ENCODE assay signal across 26 cellular contexts in genomic region chrX:140524556-140524955, GRCh38. TPM values are rescaled to one million over a fixed set of nuclear protein-coding genes. Genes with fewer than 3 reads are reported as not detected.
DNase-seq lines count a peak whose midpoint lies in the region; ATAC-seq and TF ChIP-seq lines count a peak whose summit lies in the region.
"Had no signal": no experiment of that assay in that cellular context is flagged by ENCODE, and none has a peak within 500 bp of the region (broad histone marks: within the 10 kb centered on the region; RNA-seq: fewer than 3 reads in every experiment).

No MANE protein-coding gene starts in this region.

- CTCF ChIA-PET in WTC11 (lab: Charles Lee): interaction anchor here (2.4 kb wide), 1 partner anchor 17 kb away, joined by 9 read pairs; no protein-coding TSS in a partner anchor

- H3K36me3 Mint-ChIP-seq in WTC11: no peaks in the 10 kb centered on the region
- H3K36me3 Mint-ChIP-seq: activated CD8-positive, alpha-beta memory T cell treated with anti-CD3 and anti-CD28 coated beads, Interleukin-2, amount 10 ng/mL, durations not matched to agents 7 days and 5 days; activated naive CD4-positive, alpha-beta T cell treated with anti-CD3 and anti-CD28 coated beads, Interleukin-2, amount 50 U/mL, for 72 hours; immature natural killer cell had no signal

- TF ChIP-seq CTCF in AG10803 (conservative IDR thresholded peaks at IDR 0.05; ENCODE audit: low read length) (no peak), WTC11 (IDR thresholded peaks at IDR 0.05) (no peak)

- H3K4me1 Mint-ChIP-seq in WTC11: peaks cover 42% of the 10 kb centered on the region
- H3K4me1 Mint-ChIP-seq: activated CD8-positive, alpha-beta memory T cell treated with anti-CD3 and anti-CD28 coated beads, Interleukin-2, amount 10 ng/mL, durations not matched to agents 7 days and 5 days; immature natural killer cell had no signal

- POLR2A ChIA-PET in WTC11 (lab: Charles Lee): no interaction called here

- peaks cover 2% of the 10 kb centered on the region; the same call in 1 of the 2 replicates for H3K27me3 Mint-ChIP-seq in WTC11 (ENCODE audit: low read depth)
- H3K27me3 Mint-ChIP-seq: activated CD8-positive, alpha-beta memory T cell treated with anti-CD3 and anti-CD28 coated beads, Interleukin-2, amount 10 ng/mL, durations not matched to agents 7 days and 5 days had no signal

- ATAC-seq in WTC11 (peak; percentile 28; the same call in 1 of the 2 replicates), HG03175 (IDR thresholded peaks at IDR 0.05; ENCODE audit: unreplicated experiment) (no peak)
- ATAC-seq: activated CD8-positive, alpha-beta memory T cell treated with anti-CD3 and anti-CD28 coated beads, Interleukin-2, amount 10 ng/mL, durations not matched to agents 7 days and 5 days; activated naive CD4-positive, alpha-beta T cell treated with anti-CD3 and anti-CD28 coated beads, Interleukin-2, amount 50 U/mL, for 72 hours; GM12878; heart right ventricle; HepG2 had no signal

- peak overlapping the region; percentile 83 for H3K27ac Mint-ChIP-seq in WTC11
- H3K27ac Mint-ChIP-seq: activated CD8-positive, alpha-beta memory T cell treated with anti-CD3 and anti-CD28 coated beads, Interleukin-2, amount 10 ng/mL, durations not matched to agents 7 days and 5 days; activated naive CD4-positive, alpha-beta T cell treated with anti-CD3 and anti-CD28 coated beads, Interleukin-2, amount 50 U/mL, for 72 hours; immature natural killer cell had no signal

- no peaks in the 10 kb centered on the region for H3K9me3 Mint-ChIP-seq in WTC11
- H3K9me3 Mint-ChIP-seq: activated naive CD4-positive, alpha-beta T cell treated with anti-CD3 and anti-CD28 coated beads, Interleukin-2, amount 50 U/mL, for 72 hours; immature natural killer cell had no signal

- DNase-seq in AG10803 (ENCODE audit: low read depth): peak; percentile 78
- DNase-seq in HT1080 (ENCODE audit: low read depth): peak; percentile 83
- no peak for DNase-seq in WTC11 (ENCODE audit: low spot score)
- peak; percentile 73 for DNase-seq in kidney tubule cell (ENCODE audit: low spot score)
- no peak for DNase-seq in activated T-cell treated with anti-CD3 and anti-CD28 coated beads, Interleukin-2, amount 50 U/mL, for 1 hour
- no peak for DNase-seq in DMS 273 (lab: John Stamatoyannopoulos, UW; ENCODE audit: unreplicated experiment)
- DNase-seq in OCI-M1 (lab: John Stamatoyannopoulos, UW): no peak
- DNase-seq: activated CD4-positive, alpha-beta T cell treated with anti-CD3 and anti-CD28 coated beads for 48 hours; activated CD8-positive, alpha-beta memory T cell treated with anti-CD3 and anti-CD28 coated beads, Interleukin-2, amount 10 ng/mL, durations not matched to agents 7 days and 5 days; brain microvascular endothelial cell; colonic mucosa; GDM1; heart right ventricle; immature natural killer cell; NCI-H1417 treated with DMSO at 0.1 percent for 48 hours; NCI-H524 treated with DMSO at 0.1 percent for 48 hours had no signal

- H3K4me3 Mint-ChIP-seq in WTC11: no peak overlapping the region
- H3K4me3 Mint-ChIP-seq: activated CD8-positive, alpha-beta memory T cell treated with anti-CD3 and anti-CD28 coated beads, Interleukin-2, amount 10 ng/mL, durations not matched to agents 7 days and 5 days; immature natural killer cell had no signal

- H3K4me3 ChIP-seq in AG10803 (ENCODE audit: low read length): no peak overlapping the region
- H3K4me3 ChIP-seq: BLaER1 treated with 17β-estradiol and CSF1 and Interleukin-3, amounts not matched to agents 10 nM and 100 nM; colonic mucosa; GM12878; heart right ventricle; right atrium auricular region; suprapubic skin had no signal

TF ChIP-seq in WTC11, 78 proteins besides CTCF, POLR2A, EP300 and RAD21 (continues in another document):
- TF ChIP-seq RELA (CRISPR knock-in tag; IDR thresholded peaks at IDR 0.05; ENCODE audit: borderline replicate concordance): no peak
- no peak for TF ChIP-seq FOXJ3 (CRISPR knock-in tag; IDR thresholded peaks at IDR 0.05; ENCODE audit: borderline replicate concordance)
- TF ChIP-seq ATF6 (CRISPR knock-in tag; IDR thresholded peaks at IDR 0.05): no peak
- no peak for TF ChIP-seq SMAD4 (CRISPR knock-in tag; IDR thresholded peaks at IDR 0.05)
- no peak for TF ChIP-seq AR (CRISPR knock-in tag; IDR thresholded peaks at IDR 0.05)
- no peak for TF ChIP-seq NFE2L1 (CRISPR knock-in tag; IDR thresholded peaks at IDR 0.05)
- no peak for TF ChIP-seq AFF4 (CRISPR knock-in tag; IDR thresholded peaks at IDR 0.05; ENCODE audit: borderline replicate concordance)
- TF ChIP-seq NFYB (CRISPR knock-in tag; conservative IDR thresholded peaks at IDR 0.05; ENCODE audit: low read depth): no peak
- TF ChIP-seq IRF1 (CRISPR knock-in tag; IDR thresholded peaks at IDR 0.05): no peak
- TF ChIP-seq PRRX2 (CRISPR knock-in tag; IDR thresholded peaks at IDR 0.05): no peak

RNA-seq across cellular contexts. Expression of gene SOX3, which starts 19.7 kb away (rescaled TPM):
- total RNA-seq in HT1080 (2014; rRNA removed; shearing (Covaris generic)): not detected in 2 replicates
- not detected in 2 replicates for polyA plus RNA-seq in HT1080 (2015; cell fraction: cytosol; rRNA removed)
- not detected in 2 replicates for polyA plus RNA-seq in HT1080 (2015; cell fraction: nucleus; rRNA removed)
- 16.3 to 19.8 TPM (median 19.5 TPM) in 3 replicates for total RNA-seq in WTC11 (2021)
- total RNA-seq: A172; activated CD8-positive, alpha-beta memory T cell treated with anti-CD3 and anti-CD28 coated beads, Interleukin-2, amount 10 ng/mL, durations not matched to agents 7 days and 5 days; activated naive CD4-positive, alpha-beta T cell treated with anti-CD3 and anti-CD28 coated beads, Interleukin-2, amount 50 U/mL, for 72 hours; colonic mucosa; GM12878; heart right ventricle; HepG2; lower leg skin; osteoblast; right atrium auricular region; suprapubic skin had no signal
- polyA plus RNA-seq: GM12878, heart right ventricle, HepG2, immature natural killer cell had no signal

Comparison
In these comparisons a context has a peak if more than half of its experiments do, and no peak if none do; other contexts are left out.
1. DNase-seq: peak in AG10803 (single experiment), HT1080 (single experiment) and kidney tubule cell (single experiment); none in WTC11 (single experiment), activated T-cell treated with anti-CD3 and anti-CD28 coated beads, Interleukin-2, amount 50 U/mL, for 1 hour (single experiment), DMS 273 (single experiment) and OCI-M1 (single experiment).
2. RNA of gene SOX3, which starts 19.7 kb away (total RNA-seq): 16.3 to 19.8 TPM in WTC11; not detected in HT1080; every median in the first group is over 10 times any median in the second.